In genomic region chr3:143004823-143005222, GRCh38 we compare ENCODE assay signal across 18 cellular contexts. TPM values are rescaled to one million over a fixed set of nuclear protein-coding genes. Genes with fewer than 3 reads are reported as not detected.
A peak's percentile ranks its signal among the peaks of the same experiment; 100 is the strongest.
DNase-seq lines count a peak whose midpoint lies in the region; ATAC-seq and TF ChIP-seq lines count a peak whose summit lies in the region.
"Had no signal": no experiment of that assay in that cellular context is flagged by ENCODE, and none has a peak within 500 bp of the region (broad histone marks: within the 10 kb centered on the region; RNA-seq: fewer than 3 reads in every experiment).

No MANE protein-coding gene starts in this region.

- no peak for DNase-seq in CD8-positive, alpha-beta T cell
- DNase-seq in PC-9 (no peak), NCI-H2081 treated with DMSO at 0.1 percent for 48 hours (lab: John Stamatoyannopoulos, UW) (no peak), NCI-H510A treated with DMSO at 0.1 percent for 48 hours (lab: John Stamatoyannopoulos, UW) (no peak)
- DNase-seq in central memory CD8-positive, alpha-beta T cell (ENCODE audit: low spot score in 2 of 2): no peak
- DNase-seq: activated B cell treated with CpG ODN at 0.5 μM for 24 hours; foreskin keratinocyte; left colon; NCI-H1048; NCI-H69; stimulated activated CD4-positive, alpha-beta T cell treated with anti-CD3 and anti-CD28 coated beads, Interleukin-4, amount 100 ng/mL, for 24 hours; stimulated activated CD8-positive, alpha-beta memory T cell treated with anti-CD3 and anti-CD28 coated beads, Interleukin-4, amount 100 ng/mL, for 48 hours had no signal

- no peak overlapping the region for H3K27ac Mint-ChIP-seq in CD8-positive, alpha-beta T cell
- H3K27ac Mint-ChIP-seq in central memory CD8-positive, alpha-beta T cell (ENCODE audit: low read depth): no peak overlapping the region
- H3K27ac Mint-ChIP-seq: activated B cell treated with CpG ODN at 0.5 μM for 24 hours, B cell had no signal

- H3F3A ChIP-seq in PC-9 (ENCODE audit: insufficient read depth, low read depth): peaks cover 14% of the 10 kb centered on the region

- H3K36me3 Mint-ChIP-seq in CD8-positive, alpha-beta T cell: peaks cover 17% of the 10 kb centered on the region
- peaks cover 18% of the 10 kb centered on the region for H3K36me3 Mint-ChIP-seq in central memory CD8-positive, alpha-beta T cell (ENCODE audit: insufficient read depth)

- H3K4me1 Mint-ChIP-seq in CD8-positive, alpha-beta T cell (ENCODE audit: low read depth): peaks cover 69% of the 10 kb centered on the region
- H3K4me1 Mint-ChIP-seq in central memory CD8-positive, alpha-beta T cell: peaks cover 68% of the 10 kb centered on the region

- H3K27me3 ChIP-seq in ACC112 (ENCODE audit: insufficient read depth, low read length) (no peaks in the 10 kb centered on the region), PC-9 (ENCODE audit: insufficient read depth, low read depth) (no peaks in the 10 kb centered on the region)
- no peaks in the 10 kb centered on the region for H3K27me3 ChIP-seq in CD8-positive, alpha-beta T cell (ENCODE audit: insufficient read depth, low read length)
- H3K27me3 ChIP-seq: foreskin keratinocyte had no signal

- H4K20me1 ChIP-seq in PC-9 (ENCODE audit: insufficient read depth): peaks cover 67% of the 10 kb centered on the region

- TF ChIP-seq CTCF in CD8-positive, alpha-beta T cell (IDR thresholded peaks at IDR 0.05): no peak
- TF ChIP-seq CTCF in PC-9 (conservative IDR thresholded peaks at IDR 0.05): no peak

- H3K4me1 ChIP-seq in ACC112 (ENCODE audit: control insufficient read depth, insufficient read depth, low read length, unreplicated experiment): peaks cover 31% of the 10 kb centered on the region
- peaks cover 47% of the 10 kb centered on the region for H3K4me1 ChIP-seq in CD8-positive, alpha-beta T cell (ENCODE audit: insufficient read depth, low read length)
- peaks cover 13% of the 10 kb centered on the region for H3K4me1 ChIP-seq in PC-9 (replicated peaks; ENCODE audit: insufficient read depth)

- no peaks in the 10 kb centered on the region for H3K27me3 Mint-ChIP-seq in CD8-positive, alpha-beta T cell (ENCODE audit: low read depth)
- no peaks in the 10 kb centered on the region for H3K27me3 Mint-ChIP-seq in central memory CD8-positive, alpha-beta T cell
- H3K27me3 Mint-ChIP-seq: activated B cell treated with CpG ODN at 0.5 μM for 24 hours, B cell had no signal

- CTCF ChIA-PET in CD8-positive, alpha-beta T cell (lab: Charles Lee): interaction anchor here (0.8 to 1.0 kb wide), 2 partner anchors 10 to 571 kb away, joined by 3 read pairs; no protein-coding TSS in a partner anchor
- CTCF ChIA-PET in PC-9 (lab: Charles Lee): no interaction called here

- H3K9me3 Mint-ChIP-seq in CD8-positive, alpha-beta T cell: no peaks in the 10 kb centered on the region
- no peaks in the 10 kb centered on the region for H3K9me3 Mint-ChIP-seq in central memory CD8-positive, alpha-beta T cell
- H3K9me3 Mint-ChIP-seq: activated B cell treated with CpG ODN at 0.5 μM for 24 hours had no signal

- no peak overlapping the region for H2AFZ ChIP-seq in ACC112 (ENCODE audit: low read length, unreplicated experiment)
- H2AFZ ChIP-seq in PC-9: no peak overlapping the region
- H2AFZ ChIP-seq: parathyroid adenoma had no signal

- peaks cover 89% of the 10 kb centered on the region for H3K79me2 ChIP-seq in ACC112 (ENCODE audit: control insufficient read depth, insufficient read depth, low read length, unreplicated experiment)
- peaks cover 89% of the 10 kb centered on the region for H3K79me2 ChIP-seq in PC-9 (ENCODE audit: low read depth)

- H3K36me3 ChIP-seq in ACC112 (ENCODE audit: insufficient read depth, low read length) (no peaks in the 10 kb centered on the region), PC-9 (ENCODE audit: low read depth) (0 out of 2 replicates have a peak, but pooled peaks cover 4% of the 10 kb centered on the region)
- H3K36me3 ChIP-seq in CD8-positive, alpha-beta T cell (ENCODE audit: insufficient read depth, low read length): no peaks in the 10 kb centered on the region
- H3K36me3 ChIP-seq: thoracic aorta had no signal

- H3K4me3 Mint-ChIP-seq in CD8-positive, alpha-beta T cell: peak overlapping the region; percentile 51
- peak overlapping the region; percentile 43 for H3K4me3 Mint-ChIP-seq in central memory CD8-positive, alpha-beta T cell
- H3K4me3 Mint-ChIP-seq: activated B cell treated with CpG ODN at 0.5 μM for 24 hours had no signal

- H3K27ac ChIP-seq in ACC112 (ENCODE audit: low read depth, low read length) (no peak overlapping the region), PC-9 (no peak overlapping the region)
- H3K27ac ChIP-seq in CD8-positive, alpha-beta T cell (ENCODE audit: low read depth, low read length): no peak overlapping the region
- H3K27ac ChIP-seq: foreskin keratinocyte, parathyroid adenoma, thoracic aorta had no signal

- H3K4me3 ChIP-seq in ACC112 (ENCODE audit: low read depth, low read length): peak overlapping the region; percentile 43
- H3K4me3 ChIP-seq in CD8-positive, alpha-beta T cell (ENCODE audit: low read depth, low read length): no peak overlapping the region
- H3K4me3 ChIP-seq in PC-9: no peak overlapping the region
- H3K4me3 ChIP-seq: thoracic aorta had no signal

- intact Hi-C loops in CD8-positive, alpha-beta T cell (cut with DNase I, micrococcal nuclease): loop anchor here (5.0 kb wide), 5 partner anchors 498 to 1693 kb away; partner anchors contain the start of genes DIPK2A (in 1 of the 2) and RNF7 (in 1 of the 2)
- intact Hi-C loops in PC-9 (cut with micrococcal nuclease; ENCODE audit: unreplicated experiment): loop anchor here (5.0 to 10.0 kb wide), 2 partner anchors 280 to 558 kb away; partner anchors contain the start of genes TRPC1 and XRN1

- no peaks in the 10 kb centered on the region for H3K9me2 ChIP-seq in PC-9 (ENCODE audit: insufficient read depth)

- no TSS peak for BruUV-seq in PC-9 (replicated peaks; lab: Mats Ljungman, UMichigan)

- POLR2A ChIA-PET in CD8-positive, alpha-beta T cell (lab: Charles Lee): no interaction called here
- POLR2A ChIA-PET in PC-9 (lab: Charles Lee; ENCODE audit: unreplicated experiment): no interaction called here

- no peak for ATAC-seq in CD8-positive, alpha-beta T cell
- ATAC-seq in central memory CD8-positive, alpha-beta T cell (replicated peaks; ENCODE audit: extremely low read depth, poor library complexity, severe bottlenecking): no peak
- ATAC-seq in GM19351 (IDR thresholded peaks at IDR 0.05; ENCODE audit: unreplicated experiment): no peak
- ATAC-seq: foreskin keratinocyte, left colon had no signal

- peak overlapping the region; percentile 34; the same call in 1 of the 2 replicates for H3K4me2 ChIP-seq in PC-9

- H3K9me3 ChIP-seq in CD8-positive, alpha-beta T cell (ENCODE audit: low read length): no peaks in the 10 kb centered on the region
- no peaks in the 10 kb centered on the region for H3K9me3 ChIP-seq in PC-9 (ENCODE audit: insufficient read depth, low read depth)
- H3K9me3 ChIP-seq: thoracic aorta had no signal

RNA-seq across cellular contexts. Expression of gene U2SURP, which starts 3.5 kb away (rescaled TPM):
- 100 to 1,000 TPM; 186 TPM for total RNA-seq in CD8-positive, alpha-beta T cell
- 104 and 126 TPM in 2 replicates for total RNA-seq in PC-9 (2021)

RNA-seq across cellular contexts. Expression of gene PAQR9, which starts 41.3 kb away (rescaled TPM):
- not detected for total RNA-seq in CD8-positive, alpha-beta T cell
- total RNA-seq in PC-9 (2021): not detected in 2 replicates
- total RNA-seq: activated B cell treated with CpG ODN at 0.5 μM for 24 hours; B cell; foreskin keratinocyte; left colon; T-helper 1 cell treated with Interleukin-12 subunit alpha and Interleukin-12 subunit beta and Interleukin-4 antibody, amounts not matched to agents 30 ng/mL and 1 ng/mL, for 36 hours had no signal
